Comparison of ENCODE assay signal across 8 cellular contexts in the genomic region with DNA sequence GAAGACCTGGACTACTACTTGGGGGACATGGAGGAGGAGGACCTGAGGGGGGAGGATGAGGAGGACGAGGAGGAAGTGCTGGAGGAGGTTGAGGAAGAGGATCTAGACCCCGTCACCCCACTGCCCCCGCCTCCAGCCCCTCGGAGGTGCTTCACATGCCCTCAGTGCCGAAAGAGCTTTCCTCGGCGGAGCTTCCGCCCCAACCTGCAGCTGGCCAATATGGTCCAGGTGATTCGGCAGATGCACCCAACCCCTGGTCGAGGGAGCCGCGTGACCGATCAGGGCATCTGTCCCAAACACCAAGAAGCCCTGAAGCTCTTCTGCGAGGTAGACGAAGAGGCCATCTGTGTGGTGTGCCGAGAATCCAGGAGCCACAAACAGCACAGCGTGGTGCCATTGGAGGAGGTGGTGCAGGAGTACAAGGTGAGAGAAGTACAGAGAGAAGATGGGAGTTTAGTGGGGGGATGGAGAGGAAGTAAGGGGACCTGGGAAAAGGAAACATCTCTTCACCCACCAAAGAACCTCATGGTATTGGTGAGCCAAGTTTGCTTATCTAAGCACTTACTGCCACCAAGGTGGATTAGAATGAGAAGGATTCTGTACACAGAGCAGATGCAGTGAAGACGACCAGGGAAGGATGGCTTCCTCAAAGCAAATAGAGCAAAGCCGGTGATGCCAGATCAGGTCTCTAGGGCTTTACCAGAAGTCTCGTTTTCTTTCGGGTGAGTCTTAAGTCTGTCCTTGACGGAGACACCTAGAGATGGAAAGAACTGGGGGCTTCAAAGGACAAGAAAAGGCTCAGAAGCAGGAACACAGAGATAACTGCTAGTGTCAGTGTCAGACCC. TPM values are rescaled to one million over a fixed set of nuclear protein-coding genes. Genes with fewer than 3 reads are reported as not detected.
A peak's percentile ranks its signal among the peaks of the same experiment; 100 is the strongest.
DNase-seq lines count a peak whose midpoint lies in the region; ATAC-seq and TF ChIP-seq lines count a peak whose summit lies in the region.

No MANE protein-coding gene starts in this region.

- no TSS peak for BruUV-seq in mammary epithelial cell (replicated peaks; lab: Mats Ljungman, UMichigan)

- DNase-seq in AG04449 (ENCODE audit: low read depth, low spot score), result no peak
- no peak for DNase-seq in mammary epithelial cell
- DNase-seq in NCI-H1417 (lab: John Stamatoyannopoulos, UW), result no peak
- no peak for DNase-seq in GOT3 (lab: John Stamatoyannopoulos, UW)
- DNase-seq in NCI-H226, result no peak

- no peak overlapping the region for H2AFZ ChIP-seq in KMS-11 (ENCODE audit: low read depth)
- H2AFZ ChIP-seq in mammary epithelial cell (ENCODE audit: low read depth, low read length), result peak overlapping the region; percentile 79

- dilution Hi-C loops in mammary epithelial cell (cut with HindIII; ENCODE audit: low sequenced_read_pairs), result no loop called here

- H3K9me3 ChIP-seq in mammary epithelial cell (replicated peaks; ENCODE audit: insufficient read depth, low read length) (no peaks in the 10 kb centered on the region), mucosa of stomach (ENCODE audit: control insufficient read depth, low read length) (no peaks in the 10 kb centered on the region)

- intact Hi-C loops in mammary epithelial cell (cut with micrococcal nuclease), result no loop called here

- in situ Hi-C loops in mammary epithelial cell (cut with MboI; ENCODE audit: low sequenced_read_pairs in 2 of 2), result no loop called here

- 84% methylated on average over 15 of the region's 22 CpGs for WGBS in mammary epithelial cell (ENCODE audit: low coverage, missing lambda C conversion rate)

- H3K27me3 ChIP-seq in KMS-11 (ENCODE audit: insufficient read depth, low read depth) (no peaks in the 10 kb centered on the region), mammary epithelial cell (ENCODE audit: insufficient read depth, low read length) (no peaks in the 10 kb centered on the region), mucosa of stomach (ENCODE audit: control insufficient read depth, insufficient read depth, low read length) (no peaks in the 10 kb centered on the region)

- H3K36me3 ChIP-seq in KMS-11 (ENCODE audit: insufficient read depth) (no peaks in the 10 kb centered on the region), mammary epithelial cell (ENCODE audit: insufficient read depth, low read length) (peaks cover 3% of the 10 kb centered on the region), mucosa of stomach (ENCODE audit: control insufficient read depth, insufficient read depth, low read length) (no peaks in the 10 kb centered on the region)

- H3K9ac ChIP-seq in KMS-11 (no peak overlapping the region), mammary epithelial cell (ENCODE audit: insufficient read depth, low read length) (no peak overlapping the region), mucosa of stomach (ENCODE audit: low read length) (peak overlapping the region; percentile 91)

- TF ChIP-seq CTCF in AG04449 (IDR thresholded peaks at IDR 0.05; ENCODE audit: insufficient read depth, low read length, missing control alignments), result no peak
- TF ChIP-seq CTCF in KMS-11 (conservative IDR thresholded peaks at IDR 0.05; ENCODE audit: low read depth, low read length), result no peak
- TF ChIP-seq CTCF in mammary epithelial cell (conservative IDR thresholded peaks at IDR 0.05 in 1 of 2, IDR thresholded peaks at IDR 0.05 in 1 of 2; ENCODE audit: extremely low read depth in 1 of 2, insufficient read depth in 1 of 2, low read depth in 1 of 2, low read length in 2 of 2), result no peak

- H3K4me3 ChIP-seq in AG04449 (ENCODE audit: low read depth, low read length) (peak overlapping the region; percentile 96), KMS-11 (IDR thresholded peaks at IDR 0.05; ENCODE audit: insufficient read depth, low read depth, low read length) (no peak overlapping the region), mammary epithelial cell (replicated peaks in 1 of 3; ENCODE audit: insufficient read depth in 1 of 3, low read depth in 2 of 3, low read length in 3 of 3) (peak overlapping the region; percentile 86 to 99 (median 98)), mucosa of stomach (ENCODE audit: low read length) (peak overlapping the region; percentile 88)

- H3K4me1 ChIP-seq in KMS-11 (ENCODE audit: low read depth, poor library complexity, severe bottlenecking), result peaks cover 8% of the 10 kb centered on the region
- peaks cover 10% of the 10 kb centered on the region for H3K4me1 ChIP-seq in mammary epithelial cell (ENCODE audit: insufficient read depth, low read length)
- peaks cover 17% of the 10 kb centered on the region for H3K4me1 ChIP-seq in mucosa of stomach (ENCODE audit: control insufficient read depth, insufficient read depth, low read length)

- no peak overlapping the region for H3K27ac ChIP-seq in KMS-11
- H3K27ac ChIP-seq in mammary epithelial cell (ENCODE audit: insufficient read depth, low read depth, low read length), result no peak overlapping the region

- H3K79me2 ChIP-seq in KMS-11 (ENCODE audit: insufficient read depth, low read depth) (no peaks in the 10 kb centered on the region), mammary epithelial cell (ENCODE audit: insufficient read depth, low read length) (peaks cover 41% of the 10 kb centered on the region)

- H3K4me2 ChIP-seq in KMS-11, result peak overlapping the region; percentile 57; the same call in 1 of the 2 replicates
- peak overlapping the region; percentile 96 for H3K4me2 ChIP-seq in mammary epithelial cell (ENCODE audit: insufficient read depth, low read depth, low read length)

- POLR2A ChIA-PET in AG04449 (lab: Yijun Ruan, JAX), result interaction anchor here (1.0 to 5.5 kb wide), 2 partner anchors 10 to 19 kb away, joined by 3 to 40 read pairs; a partner anchor contains a TSS

- ATAC-seq in GM19023 (IDR thresholded peaks at IDR 0.05; ENCODE audit: unreplicated experiment), result no peak

- H4K20me1 ChIP-seq in KMS-11 (ENCODE audit: insufficient read depth) (no peaks in the 10 kb centered on the region), mammary epithelial cell (ENCODE audit: insufficient read depth, low read length) (no peaks in the 10 kb centered on the region)

- CTCF ChIA-PET in AG04449 (lab: Yijun Ruan, JAX), result no interaction called here
- CTCF ChIA-PET in mammary epithelial cell (lab: Charles Lee; ENCODE audit: low non-redundant PET), result no interaction called here

RNA-seq across cellular contexts. Expression of a gene that starts 1.5 kb away (rescaled TPM):
- 10 to 100 TPM; 10.3 to 30.6 TPM for total RNA-seq in mammary epithelial cell
- 10.1 TPM for polyA plus RNA-seq in mammary epithelial cell
- polyA minus RNA-seq in mammary epithelial cell, result 10.5 TPM

RNA-seq across cellular contexts. Expression of a gene that starts 19.1 kb away (rescaled TPM):
- 1,000 to 10,000 TPM; 2,031 to 4,986 TPM for total RNA-seq in mammary epithelial cell
- 4,579 TPM for polyA plus RNA-seq in mammary epithelial cell
- 7,221 TPM for polyA minus RNA-seq in mammary epithelial cell

RNA-seq across cellular contexts. Expression of a gene that starts 19.6 kb away (rescaled TPM):
- 10 to 100 TPM in 1 of 2 donors, 1 to 10 TPM in 1; 6.3 to 31.4 TPM for total RNA-seq in mammary epithelial cell
- 18.8 TPM for polyA plus RNA-seq in mammary epithelial cell
- 6.6 TPM for polyA minus RNA-seq in mammary epithelial cell

RNA-seq across cellular contexts. Expression of a gene that starts 36.3 kb away (rescaled TPM):
- total RNA-seq in mammary epithelial cell, result 1 to 10 TPM; 5.7 to 6.0 TPM
- polyA plus RNA-seq in mammary epithelial cell, result 3.3 TPM
- polyA minus RNA-seq in mammary epithelial cell, result not detected
